Comparison of ENCODE assay signal across 10 cellular contexts in genomic region chr2:229416116-229416694, GRCh38.
A peak's percentile ranks its signal among the peaks of the same experiment; 100 is the strongest.
DNase-seq lines count a peak whose midpoint lies in the region; ATAC-seq and TF ChIP-seq lines count a peak whose summit lies in the region.
"Had no signal": no experiment of that assay in that cellular context is flagged by ENCODE, and none has a peak within 500 bp of the region (broad histone marks: within the 10 kb centered on the region; RNA-seq: fewer than 3 reads in every experiment).

No MANE protein-coding gene starts in this region.

- no peak overlapping the region for H3K27ac ChIP-seq in H9 (ENCODE audit: insufficient read length, low read depth, low read length)

- peak; percentile 71 for DNase-seq in AG10803 (ENCODE audit: low read depth)
- DNase-seq in SIG-M5 treated with dmso at 0.1 percent for 504 hours (lab: John Stamatoyannopoulos, UW; ENCODE audit: unreplicated experiment): peak; percentile 96
- peak; percentile 75 for DNase-seq in fibroblast of the aortic adventitia (ENCODE audit: low read depth)
- DNase-seq in omental fat pad (ENCODE audit: low spot score): peak; percentile 31
- no peak for DNase-seq in H9
- DNase-seq in NCI-H510A treated with DMSO at 0.1 percent for 48 hours (lab: John Stamatoyannopoulos, UW): no peak
- DNase-seq in GM19238 (ENCODE audit: insufficient read length, low spot score): no peak
- DNase-seq: cerebellar nuclear complex had no signal

- no peak overlapping the region for H3K4ac ChIP-seq in H9 (ENCODE audit: low read depth, low read length)

- H3K4me3 ChIP-seq in AG10803 (ENCODE audit: low read length) (no peak overlapping the region), fibroblast of the aortic adventitia (ENCODE audit: low read depth, low read length) (no peak overlapping the region)

- H4K5ac ChIP-seq in H9 (ENCODE audit: insufficient read length, low read depth, low read length): no peak overlapping the region

- H3K14ac ChIP-seq in H9 (ENCODE audit: insufficient read depth, low read length): no peak overlapping the region

- 0 out of 2 replicates have a peak, but pooled peaks have one; percentile 2 for TF ChIP-seq CTCF in AG10803 (conservative IDR thresholded peaks at IDR 0.05; ENCODE audit: low read length)
- TF ChIP-seq CTCF in fibroblast of the aortic adventitia (IDR thresholded peaks at IDR 0.05; ENCODE audit: insufficient read depth, low read length): no peak
- no peak for TF ChIP-seq CTCF in omental fat pad (IDR thresholded peaks at IDR 0.05)
- no peak for TF ChIP-seq CTCF in H9 (conservative IDR thresholded peaks at IDR 0.05)

- no CpG with 5 or more reads among the region's 5 CpGs for WGBS in H9 (ENCODE audit: extremely low coverage, insufficient read length, low lambda C conversion rate)

- H3K56ac ChIP-seq in H9 (ENCODE audit: insufficient read length, low read depth, low read length): no peak overlapping the region

- peaks cover 15 to 19% of the 10 kb centered on the region in 2 experiments for H3K4me1 Mint-ChIP-seq in H9

- H3K4me3 Mint-ChIP-seq in H9: no peak overlapping the region
- H3K4me3 Mint-ChIP-seq: T-helper 1 cell treated with Interleukin-12 subunit alpha and Interleukin-12 subunit beta and Interleukin-4 antibody, amounts not matched to agents 30 μg/mL and 1 μg/mL, for 36 hours had no signal

- peaks cover 0 to 4% of the 10 kb centered on the region in 2 experiments; a peak in 1 of 5 replicates for H3K9me3 Mint-ChIP-seq in H9
- H3K9me3 Mint-ChIP-seq: T-helper 1 cell treated with Interleukin-12 subunit alpha and Interleukin-12 subunit beta and Interleukin-4 antibody, amounts not matched to agents 30 μg/mL and 1 μg/mL, for 36 hours had no signal

- H3K27me3 ChIP-seq in H9 (ENCODE audit: insufficient read depth, low read length): no peaks in the 10 kb centered on the region

- peaks cover 2% of the 10 kb centered on the region; the same call in 1 of the 2 replicates for H3K4me1 ChIP-seq in H9 (ENCODE audit: insufficient read depth, low read length)

- no peak overlapping the region for H3K18ac ChIP-seq in H9 (ENCODE audit: insufficient read length, low read depth, low read length)

- no peak overlapping the region for H2AFZ ChIP-seq in H9 (ENCODE audit: low read length)

- no peaks in the 10 kb centered on the region for H3K79me1 ChIP-seq in H9 (ENCODE audit: insufficient read depth, low read depth, low read length, poor library complexity, severe bottlenecking)

- H4K91ac ChIP-seq in H9 (ENCODE audit: insufficient read length, low read depth, low read length): no peak overlapping the region

- H2BK15ac ChIP-seq in H9 (ENCODE audit: low read depth, low read length): no peak overlapping the region

- no peak overlapping the region for H2BK5ac ChIP-seq in H9 (ENCODE audit: insufficient read length, low read length)

- no peak overlapping the region for H3K23ac ChIP-seq in H9 (ENCODE audit: insufficient read length, low read depth, low read length)

- H2BK12ac ChIP-seq in H9 (ENCODE audit: insufficient read length, low read depth, low read length): no peak overlapping the region

- H2BK20ac ChIP-seq in H9 (ENCODE audit: low read depth, low read length, poor library complexity, severe bottlenecking): no peak overlapping the region

- no peaks in the 10 kb centered on the region for H3K9me3 ChIP-seq in H9 (ENCODE audit: control insufficient read depth, low read depth, low read length)

- H3K9ac ChIP-seq in H9 (ENCODE audit: extremely low read depth, insufficient read length, low read length): no peak overlapping the region

- no peaks in the 10 kb centered on the region for H3K27me3 Mint-ChIP-seq in H9 (ENCODE audit: low read depth)

- H2BK120ac ChIP-seq in H9 (ENCODE audit: low read depth, low read length, poor library complexity, severe bottlenecking): no peak overlapping the region

- ATAC-seq in omental fat pad (ENCODE audit: low FRiP score) (peak; percentile 88), HG02623 (IDR thresholded peaks at IDR 0.05; ENCODE audit: unreplicated experiment) (no peak)

- no peaks in the 10 kb centered on the region for H3K23me2 ChIP-seq in H9 (ENCODE audit: insufficient read length, low read depth, low read length, poor library complexity, severe bottlenecking)

- no peak overlapping the region for H2AK5ac ChIP-seq in H9 (ENCODE audit: insufficient read length, low read length)

- no peaks in the 10 kb centered on the region for H4K20me1 ChIP-seq in H9 (ENCODE audit: control insufficient read depth, insufficient read depth, insufficient read length)

- H3K27ac Mint-ChIP-seq in H9: no peak overlapping the region
- H3K27ac Mint-ChIP-seq: T-helper 1 cell treated with Interleukin-12 subunit alpha and Interleukin-12 subunit beta and Interleukin-4 antibody, amounts not matched to agents 30 μg/mL and 1 μg/mL, for 36 hours had no signal

- H3T11ph ChIP-seq in H9 (ENCODE audit: low read length): no peak overlapping the region

- H3K36me3 Mint-ChIP-seq in H9 (ENCODE audit: insufficient read depth in 1 of 3, low read depth in 3 of 3): peaks cover 0 to 4% (median 3%) of the 10 kb centered on the region in 3 experiments; a peak in 2 of 7 replicates

- H4K8ac ChIP-seq in H9 (replicated peaks; ENCODE audit: insufficient read length, low read depth, low read length): no peak overlapping the region

- no peak overlapping the region for H3K4me2 ChIP-seq in H9 (ENCODE audit: insufficient read depth, insufficient read length, low read length)

- H3K79me2 ChIP-seq in H9 (ENCODE audit: insufficient read depth, low read length): no peaks in the 10 kb centered on the region

Comparison
In these comparisons a context has a peak if more than half of its experiments do, and no peak if none do; other contexts are left out.
1. DNase-seq: peak in AG10803 (single experiment), SIG-M5 treated with dmso at 0.1 percent for 504 hours (single experiment), fibroblast of the aortic adventitia (single experiment) and omental fat pad (single experiment); none in H9 (single experiment), NCI-H510A treated with DMSO at 0.1 percent for 48 hours (single experiment) and GM19238 (single experiment).